17 cellular contexts compared by ENCODE assay signal in genomic region chr7:159105845-159106614, GRCh38. TPM values are rescaled to one million over a fixed set of nuclear protein-coding genes. Genes with fewer than 3 reads are reported as not detected.
DNase-seq lines count a peak whose midpoint lies in the region; ATAC-seq, FAIRE-seq and TF ChIP-seq lines count a peak whose summit lies in the region.
"Had no signal": no experiment of that assay in that cellular context is flagged by ENCODE, and none has a peak within 500 bp of the region (broad histone marks: within the 10 kb centered on the region; RNA-seq: fewer than 3 reads in every experiment).

No MANE protein-coding gene starts in this region.

- H3K4me1 ChIP-seq in K562 (replicated peaks in 1 of 2; ENCODE audit: control insufficient read depth in 2 of 2, insufficient read depth in 2 of 2, low read length in 2 of 2) = peaks cover 0 to 7% of the 10 kb centered on the region in 2 experiments; a peak in 1 of 5 replicates
- peaks cover 11% of the 10 kb centered on the region for H3K4me1 ChIP-seq in mesendoderm (ENCODE audit: control insufficient read depth, low read depth, low read length)
- H3K4me1 ChIP-seq in upper lobe of right lung = no peaks in the 10 kb centered on the region

- no peaks in the 10 kb centered on the region for H3K9me1 ChIP-seq in K562 (ENCODE audit: control insufficient read depth, insufficient read depth, low read length)

- no peak for FAIRE-seq in K562 (lab: Jason Lieb, UNC)

- H3K18ac ChIP-seq in mesendoderm (ENCODE audit: low read length) = peak overlapping the region; percentile 13

- no peak overlapping the region for H2BK15ac ChIP-seq in mesendoderm (replicated peaks; ENCODE audit: low read depth)

- CTCF ChIA-PET in K562 (lab: Yijun Ruan, JAX; ENCODE audit: low intra/inter-chr PET ratio) = no interaction called here

- in situ Hi-C loops in K562 (cut with MboI) = no loop called here

- no peak overlapping the region for H4K8ac ChIP-seq in mesendoderm (ENCODE audit: low read depth, low read length)

- H2AK5ac ChIP-seq in mesendoderm (ENCODE audit: low read length) = no peak overlapping the region

- peak; percentile 25 for DNase-seq in natural killer cell treated with Interleukin-12 subunit alpha and Interleukin-12 subunit beta and Interleukin-15 and Interleukin-18, amount 100 ng/mL, for 72 hours (ENCODE audit: low spot score)
- DNase-seq in natural killer cell = no peak
- no peak for DNase-seq in K562 (ENCODE audit: extremely low read depth in 1 of 4, low spot score in 3 of 4)
- peak; percentile 89 for DNase-seq in mesendoderm
- peak; percentile 57 for DNase-seq in upper lobe of right lung
- DNase-seq in stimulated activated CD4-positive, alpha-beta T cell treated with anti-CD3 and anti-CD28 coated beads, Interleukin-4, amount 100 ng/mL, for 4 hours = no peak
- no peak for DNase-seq in SKM-1 (lab: John Stamatoyannopoulos, UW; ENCODE audit: unreplicated experiment)
- DNase-seq: central memory CD4-positive, alpha-beta T cell; NCI-H1436; NCI-H748 treated with DMSO at 0.1 percent for 48 hours; SIG-M5; stimulated activated CD4-positive, alpha-beta T cell treated with anti-CD3 and anti-CD28 coated beads, Interleukin-12 subunit alpha, Interleukin-12 subunit beta, amount 100 ng/mL, for 4 hours had no signal

- H2AFZ ChIP-seq in K562 (ENCODE audit: low read depth, low read length) = no peak overlapping the region

- POLR2A ChIA-PET in K562 (lab: Yijun Ruan, JAX) = interaction anchor here (0.6 kb wide), 1 partner anchor 565 kb away, joined by 3 read pairs; no protein-coding TSS in a partner anchor

- no peak overlapping the region for H2BK120ac ChIP-seq in mesendoderm (ENCODE audit: low read depth, low read length)

- H4K20me1 ChIP-seq in K562 (replicated peaks; ENCODE audit: control insufficient read depth, insufficient read depth, low read length) = peaks cover 19% of the 10 kb centered on the region; the same call in 1 of the 2 replicates

- H3K9me3 Mint-ChIP-seq in natural killer cell treated with Interleukin-12 subunit alpha and Interleukin-12 subunit beta and Interleukin-15 and Interleukin-18, amount 100 ng/mL, for 72 hours = no peaks in the 10 kb centered on the region
- H3K9me3 Mint-ChIP-seq in natural killer cell = no peaks in the 10 kb centered on the region
- H3K9me3 Mint-ChIP-seq: IgD-negative memory B cell had no signal

- H3K79me1 ChIP-seq in mesendoderm (ENCODE audit: low read length) = no peaks in the 10 kb centered on the region

- H3K36me3 Mint-ChIP-seq in natural killer cell treated with Interleukin-12 subunit alpha and Interleukin-12 subunit beta and Interleukin-15 and Interleukin-18, amount 100 ng/mL, for 72 hours = no peaks in the 10 kb centered on the region
- H3K36me3 Mint-ChIP-seq in natural killer cell = no peaks in the 10 kb centered on the region
- H3K36me3 Mint-ChIP-seq: activated naive CD8-positive, alpha-beta T cell; IgD-negative memory B cell had no signal

- TF ChIP-seq RAD21 in K562 (CRISPR knock-in tag; conservative IDR thresholded peaks at IDR 0.05 in 1 of 2, IDR thresholded peaks at IDR 0.05 in 1 of 2) = no peak

- peaks cover 49 to 86% of the 10 kb centered on the region in 2 experiments for H3K27me3 ChIP-seq in K562 (ENCODE audit: control insufficient read depth in 2 of 2, insufficient read depth in 2 of 2, low read length in 2 of 2)
- no peaks in the 10 kb centered on the region for H3K27me3 ChIP-seq in mesendoderm (ENCODE audit: insufficient read depth, low read length, poor library complexity)
- H3K27me3 ChIP-seq in upper lobe of right lung = no peaks in the 10 kb centered on the region

- no peak overlapping the region for H4K5ac ChIP-seq in mesendoderm (ENCODE audit: low read length)

- H3K56ac ChIP-seq in mesendoderm (ENCODE audit: low read length) = peak overlapping the region; percentile 50

- no peak overlapping the region for H3K4me2 ChIP-seq in K562 (ENCODE audit: insufficient read depth, low read length)
- H3K4me2 ChIP-seq in mesendoderm (ENCODE audit: low read length) = no peak overlapping the region

- H3K79me2 ChIP-seq in K562 (ENCODE audit: control insufficient read depth, insufficient read depth, low read length) (no peaks in the 10 kb centered on the region), mesendoderm (ENCODE audit: control insufficient read depth, insufficient read depth, low read length) (no peaks in the 10 kb centered on the region)

- no peak overlapping the region for H3K9ac ChIP-seq in K562 (ENCODE audit: insufficient read depth in 1 of 2, low read depth in 2 of 2, low read length in 2 of 2)
- H3K9ac ChIP-seq in mesendoderm (ENCODE audit: low read length) = no peak overlapping the region

- peaks cover 0 to 7% of the 10 kb centered on the region in 2 donors for H3K27me3 Mint-ChIP-seq in natural killer cell treated with Interleukin-12 subunit alpha and Interleukin-12 subunit beta and Interleukin-15 and Interleukin-18, amount 100 ng/mL, for 72 hours
- peaks cover 0 to 2% of the 10 kb centered on the region in 2 donors for H3K27me3 Mint-ChIP-seq in natural killer cell (ENCODE audit: low read depth in 2 of 2)

- H3K27ac Mint-ChIP-seq in natural killer cell treated with Interleukin-12 subunit alpha and Interleukin-12 subunit beta and Interleukin-15 and Interleukin-18, amount 100 ng/mL, for 72 hours = no peak overlapping the region
- H3K27ac Mint-ChIP-seq in natural killer cell = peak overlapping the region in 1 of 2 donors; percentile 53
- H3K27ac Mint-ChIP-seq: activated naive CD8-positive, alpha-beta T cell; IgD-negative memory B cell had no signal

- BruUV-seq in K562 (replicated peaks; lab: Mats Ljungman, UMichigan) = no TSS peak

- no peak for TF ChIP-seq EP300 in K562 (IDR thresholded peaks at IDR 0.05; ENCODE audit: low read length)

- H3K23ac ChIP-seq in mesendoderm (ENCODE audit: low read length) = no peak overlapping the region

- no peak overlapping the region for H3K27ac ChIP-seq in K562 (ENCODE audit: extremely low read depth, low read depth, low read length)
- H3K27ac ChIP-seq in mesendoderm (ENCODE audit: low read depth, low read length) = peak overlapping the region; percentile 53
- H3K27ac ChIP-seq in upper lobe of right lung = no peak overlapping the region
- H3K27ac ChIP-seq: neutrophil had no signal

- WGBS in K562 (ENCODE audit: insufficient coverage, low coverage, missing lambda C conversion rate) = under 1% methylated on average over 10 of the region's 10 CpGs
- WGBS in mesendoderm (ENCODE audit: extremely low coverage, insufficient coverage, low lambda C conversion rate) = no CpG with 5 or more reads among the region's 10 CpGs

- no peak overlapping the region for H2BK5ac ChIP-seq in mesendoderm (ENCODE audit: low read length)

- no peak for ATAC-seq in natural killer cell treated with Interleukin-12 subunit alpha and Interleukin-12 subunit beta and Interleukin-15 and Interleukin-18, amount 100 ng/mL, for 72 hours
- ATAC-seq in natural killer cell = no peak
- ATAC-seq in K562 = no peak
- no peak for ATAC-seq in upper lobe of right lung
- no peak for ATAC-seq in GM18520 (IDR thresholded peaks at IDR 0.05; ENCODE audit: unreplicated experiment)

- TF ChIP-seq CTCF in natural killer cell (IDR thresholded peaks at IDR 0.05) = no peak
- TF ChIP-seq CTCF in K562 (IDR thresholded peaks at IDR 0.05 in 2 of 3, conservative IDR thresholded peaks at IDR 0.05 in 1 of 3; ENCODE audit: insufficient read depth in 2 of 3, low read depth in 1 of 3, low read length in 3 of 3) = no peak
- TF ChIP-seq CTCF in upper lobe of right lung (IDR thresholded peaks at IDR 0.05) = no peak

- H3K4me3 ChIP-seq in K562 = no peak overlapping the region
- no peak overlapping the region for H3K4me3 ChIP-seq in mesendoderm (ENCODE audit: low read length)
- no peak overlapping the region for H3K4me3 ChIP-seq in upper lobe of right lung

- H3K4ac ChIP-seq in mesendoderm (ENCODE audit: low read depth, low read length) = peak overlapping the region; percentile 19

- H3K4me3 Mint-ChIP-seq in natural killer cell treated with Interleukin-12 subunit alpha and Interleukin-12 subunit beta and Interleukin-15 and Interleukin-18, amount 100 ng/mL, for 72 hours = no peak overlapping the region
- no peak overlapping the region for H3K4me3 Mint-ChIP-seq in natural killer cell
- H3K4me3 Mint-ChIP-seq: activated naive CD8-positive, alpha-beta T cell; IgD-negative memory B cell had no signal

- H3K36me3 ChIP-seq in K562 (ENCODE audit: control insufficient read depth, insufficient read depth, low read length) (no peaks in the 10 kb centered on the region), mesendoderm (ENCODE audit: control insufficient read depth, insufficient read depth, low read length) (no peaks in the 10 kb centered on the region), upper lobe of right lung (no peaks in the 10 kb centered on the region)
- H3K36me3 ChIP-seq: neutrophil had no signal

- H3K9me3 ChIP-seq in K562 (replicated peaks; ENCODE audit: control insufficient read depth, insufficient read depth, low read depth, low read length) (no peaks in the 10 kb centered on the region), upper lobe of right lung (no peaks in the 10 kb centered on the region)
- H3K9me3 ChIP-seq: neutrophil had no signal

- TF ChIP-seq POLR2A in K562 (conservative IDR thresholded peaks at IDR 0.05) = no peak

- H3K4me1 Mint-ChIP-seq in natural killer cell treated with Interleukin-12 subunit alpha and Interleukin-12 subunit beta and Interleukin-15 and Interleukin-18, amount 100 ng/mL, for 72 hours (ENCODE audit: low read depth in 2 of 2) = peaks cover 0 to 3% of the 10 kb centered on the region in 2 donors
- peaks cover 4 to 26% of the 10 kb centered on the region in 2 donors for H3K4me1 Mint-ChIP-seq in natural killer cell
- H3K4me1 Mint-ChIP-seq: IgD-negative memory B cell had no signal

- intact Hi-C loops in natural killer cell (cut with micrococcal nuclease) = no loop called here
- intact Hi-C loops in K562 (cut with micrococcal nuclease) = no loop called here
- intact Hi-C loops in upper lobe of right lung (cut with DNase I) = no loop called here

RNA-seq across cellular contexts. Expression of gene VIPR2, which starts 38.6 kb away (rescaled TPM):
- total RNA-seq in natural killer cell treated with Interleukin-12 subunit alpha and Interleukin-12 subunit beta and Interleukin-15 and Interleukin-18, amount 100 ng/mL, for 72 hours = under 1 TPM; 0.36 to 0.45 TPM
- total RNA-seq in natural killer cell = 1 to 10 TPM; 2.2 to 4.9 (median 4.7) TPM
- total RNA-seq in K562 (2011; cell fraction: chromatin; rRNA removed; ENCODE audit: low replicate concordance) = not detected in 2 replicates
- total RNA-seq in K562 (2011; cell fraction: nucleolus; rRNA removed) = 0.17 TPM in 1 of 2 replicates, not detected in the other
- total RNA-seq in K562 (2011; cell fraction: nucleoplasm; rRNA removed) = not detected in 2 replicates
- not detected in 2 replicates for total RNA-seq in K562 (2014; rRNA removed)
- not detected in 2 replicates for total RNA-seq in K562 (2014; rRNA removed; fragmentation: Illumina TruSeq; extraction: Trizol)
- not detected in 2 replicates for total RNA-seq in K562 (2015; rRNA removed; fragmentation: Illumina TruSeq; extraction: Trizol)
- total RNA-seq in K562 (2021) = 0.04 TPM in 1 of 2 replicates, not detected in the other
- polyA plus RNA-seq in K562 (2011; rRNA removed) = not detected in 2 replicates
- not detected in 2 replicates for polyA plus RNA-seq in K562 (2011; cell fraction: cytosol; rRNA removed)
- polyA plus RNA-seq in K562 (2011; cell fraction: nucleus; rRNA removed) = not detected in 2 replicates
- 0.31 and 0.54 TPM in 2 replicates for polyA plus RNA-seq in K562 (2012)
- polyA plus RNA-seq in K562 (2014; fragmentation: Illumina TruSeq; extraction: Trizol) = not detected in 2 replicates
- not detected for polyA plus RNA-seq in K562 (2014; fragmentation: Nextera tagmentation; extraction: Ambion mirVana)
- polyA plus RNA-seq in K562 (2014; rRNA removed) = not detected in 2 replicates
- polyA minus RNA-seq in K562 (2011; rRNA and poly(A)+ RNA removed) = not detected in 2 replicates
- 0.57 TPM in 1 of 2 replicates, not detected in the other for polyA minus RNA-seq in K562 (2011; cell fraction: cytosol; rRNA and poly(A)+ RNA removed)
- 0.11 TPM in 1 of 2 replicates, not detected in the other for polyA minus RNA-seq in K562 (2011; cell fraction: nucleus; rRNA and poly(A)+ RNA removed)
- polyA plus RNA-seq in mesendoderm (2013, experiment 1 of 2) = 0.35 TPM
- 0.29 TPM for polyA plus RNA-seq in mesendoderm (2013, experiment 2 of 2)
- total RNA-seq in upper lobe of right lung = 4.5 TPM
- total RNA-seq: epithelial cell of proximal tubule had no signal
- polyA plus RNA-seq: IgD-negative memory B cell had no signal

Comparison
In these comparisons a context has a peak if more than half of its experiments do, and no peak if none do; other contexts are left out.
1. DNase-seq: peak in natural killer cell treated with Interleukin-12 subunit alpha and Interleukin-12 subunit beta and Interleukin-15 and Interleukin-18, amount 100 ng/mL, for 72 hours (single experiment), mesendoderm (single experiment) and upper lobe of right lung (single experiment); none in natural killer cell (single experiment), K562 (0 of 4), stimulated activated CD4-positive, alpha-beta T cell treated with anti-CD3 and anti-CD28 coated beads, Interleukin-4, amount 100 ng/mL, for 4 hours (0 of 2) and SKM-1 (single experiment).